Comparison of ENCODE assay signal across 27 cellular contexts in the genomic region with DNA sequence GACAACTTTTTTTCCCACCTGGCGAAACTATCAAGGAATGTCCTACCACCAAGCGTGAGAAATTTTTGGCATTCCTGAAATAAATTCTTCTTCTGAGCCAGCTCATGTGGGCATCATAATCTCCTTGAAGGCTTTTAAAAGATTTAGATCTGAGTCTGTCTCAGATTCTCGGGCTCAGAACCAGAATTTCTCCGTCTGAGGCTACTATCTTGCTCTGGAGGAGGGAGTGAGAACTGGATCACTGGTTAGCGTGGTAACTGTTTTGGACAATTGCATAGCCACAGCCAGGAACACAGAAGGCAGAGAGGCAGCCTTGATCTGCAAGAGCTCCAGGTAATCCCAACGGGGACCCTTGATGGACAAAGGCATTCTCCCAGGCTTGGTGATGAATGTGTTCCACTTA. TPM values are rescaled to one million over a fixed set of nuclear protein-coding genes. Genes with fewer than 3 reads are reported as not detected.
A peak's percentile ranks its signal among the peaks of the same experiment; 100 is the strongest.
DNase-seq lines count a peak whose midpoint lies in the region; ATAC-seq and TF ChIP-seq lines count a peak whose summit lies in the region.
"Had no signal": no experiment of that assay in that cellular context is flagged by ENCODE, and none has a peak within 500 bp of the region (broad histone marks: within the 10 kb centered on the region; RNA-seq: fewer than 3 reads in every experiment).

No MANE protein-coding gene starts in this region.

- H3K27me3 Mint-ChIP-seq in H9 (ENCODE audit: low read depth) (peaks cover 28% of the 10 kb centered on the region), endodermal cell (ENCODE audit: insufficient read depth) (peaks cover 26% of the 10 kb centered on the region), nephron progenitor cell (ENCODE audit: low read depth, poor library complexity) (peaks cover 59% of the 10 kb centered on the region)

- H3T11ph ChIP-seq in H9 (ENCODE audit: low read length) = no peak overlapping the region

- DNase-seq in ACHN = peak; percentile 30
- DNase-seq in H9 = peak; percentile 48
- peak; percentile 87 for DNase-seq in endodermal cell
- no peak for DNase-seq in nephron progenitor cell
- DNase-seq in CD1c-positive myeloid dendritic cell (ENCODE audit: extremely low spot score) = no peak
- no peak for DNase-seq in activated CD4-positive, CD25-positive, alpha-beta regulatory T cell (lab: John Stamatoyannopoulos, UW)
- DNase-seq: activated CD8-positive, alpha-beta T cell treated with anti-CD3 and anti-CD28 coated beads for 36 hours; activated T-cell treated with anti-CD3 and anti-CD28 coated beads, Interleukin-2, amount 50 U/mL, for 24 hours; CD8-positive, alpha-beta T cell; dermis blood vessel endothelial cell; DMS79; KG1; mammary epithelial cell; NCI-H2107; NCI-H748 treated with DMSO at 0.1 percent for 48 hours; SJCRH30; stimulated activated naive B cell treated with anti-CD40 and anti-IgM and Interleukin-4, amounts not matched to agents 10 μg/mL and 1 μg/mL and 100 μg/mL, for 72 hours; T-helper 17 cell; thyroid gland had no signal

- no peak overlapping the region for H2BK15ac ChIP-seq in H9 (ENCODE audit: low read depth, low read length)

- no peak overlapping the region for H4K8ac ChIP-seq in H9 (replicated peaks; ENCODE audit: insufficient read length, low read depth, low read length)

- in situ Hi-C loops in ACHN (cut with HindIII; ENCODE audit: low pct_ligation_motif_present, low pct_unique_long_range_greater_than_20kb, low sequenced_read_pairs) = no loop called here

- H4K20me1 ChIP-seq in H9 (ENCODE audit: control insufficient read depth, insufficient read depth, insufficient read length) = no peaks in the 10 kb centered on the region

- H2BK5ac ChIP-seq in H9 (ENCODE audit: insufficient read length, low read length) = no peak overlapping the region

- ATAC-seq in GM18520 (IDR thresholded peaks at IDR 0.05; ENCODE audit: unreplicated experiment) = no peak
- no peak for ATAC-seq in HG02759 (IDR thresholded peaks at IDR 0.05; ENCODE audit: unreplicated experiment)
- ATAC-seq: activated CD8-positive, alpha-beta T cell treated with anti-CD3 and anti-CD28 coated beads for 36 hours; CD8-positive, alpha-beta T cell; stimulated activated naive B cell treated with anti-CD40 and anti-IgM and Interleukin-4, amounts not matched to agents 10 μg/mL and 1 μg/mL and 100 μg/mL, for 72 hours; T-helper 17 cell had no signal

- H3K23me2 ChIP-seq in H9 (ENCODE audit: insufficient read length, low read depth, low read length, poor library complexity, severe bottlenecking) = peaks cover 4% of the 10 kb centered on the region

- WGBS in H9 (ENCODE audit: extremely low coverage, insufficient read length, low lambda C conversion rate) = no CpG with 5 or more reads among the region's 6 CpGs
- 49 to 64% methylated on average over 6 of the region's 6 CpGs for WGBS in endodermal cell (ENCODE audit: insufficient coverage in 1 of 2, insufficient read length in 1 of 2), 2 experiments

- H3K9ac ChIP-seq in H9 (ENCODE audit: extremely low read depth, insufficient read length, low read length) = no peak overlapping the region
- peak overlapping the region; percentile 89 for H3K9ac ChIP-seq in endodermal cell (ENCODE audit: extremely low read depth, low read length, poor library complexity, severe bottlenecking)

- H3K4me1 ChIP-seq in H9 (ENCODE audit: insufficient read depth, low read length) (0 out of 2 replicates have a peak, but pooled peaks cover 3% of the 10 kb centered on the region), endodermal cell (ENCODE audit: control insufficient read depth, insufficient read depth, low read length) (no peaks in the 10 kb centered on the region)
- H3K4me1 ChIP-seq: breast epithelium, thyroid gland had no signal

- H2BK20ac ChIP-seq in H9 (ENCODE audit: low read depth, low read length, poor library complexity, severe bottlenecking) = no peak overlapping the region

- H3K27ac ChIP-seq in H9 (ENCODE audit: insufficient read length, low read depth, low read length) (no peak overlapping the region), endodermal cell (ENCODE audit: low read depth, low read length) (no peak overlapping the region)
- H3K27ac ChIP-seq: HL-60 had no signal

- no peak overlapping the region for H3K23ac ChIP-seq in H9 (ENCODE audit: insufficient read length, low read depth, low read length)

- H4K5ac ChIP-seq in H9 (ENCODE audit: insufficient read length, low read depth, low read length) = no peak overlapping the region

- H3K4me1 Mint-ChIP-seq in H9 (peaks cover 20 to 25% of the 10 kb centered on the region in 2 experiments), endodermal cell (peaks cover 17% of the 10 kb centered on the region), nephron progenitor cell (peaks cover 6% of the 10 kb centered on the region)

- H3K27me3 ChIP-seq in H9 (ENCODE audit: insufficient read depth, low read length) = no peaks in the 10 kb centered on the region; the same call in 1 of the 2 replicates
- H3K27me3 ChIP-seq in endodermal cell (ENCODE audit: control insufficient read depth, insufficient read depth, low read length, poor library complexity, severe bottlenecking) = peaks cover 13% of the 10 kb centered on the region
- H3K27me3 ChIP-seq: breast epithelium, SJCRH30, thyroid gland had no signal

- H3K14ac ChIP-seq in H9 (ENCODE audit: insufficient read depth, low read length) = no peak overlapping the region

- no peak overlapping the region for H3K4me2 ChIP-seq in H9 (ENCODE audit: insufficient read depth, insufficient read length, low read length)
- H3K4me2 ChIP-seq: PC-9 had no signal

- no peak overlapping the region for H4K91ac ChIP-seq in H9 (ENCODE audit: insufficient read length, low read depth, low read length)

- H3K4me3 ChIP-seq in endodermal cell (ENCODE audit: low read length) = peak overlapping the region; percentile 80
- H3K4me3 ChIP-seq: PC-9 had no signal

- H3K9me3 ChIP-seq in H9 (ENCODE audit: control insufficient read depth, low read depth, low read length) (no peaks in the 10 kb centered on the region), endodermal cell (ENCODE audit: control insufficient read depth, low read length) (no peaks in the 10 kb centered on the region)
- H3K9me3 ChIP-seq: breast epithelium, SJCRH30, thyroid gland had no signal

- no peak overlapping the region for H2AK5ac ChIP-seq in H9 (ENCODE audit: insufficient read length, low read length)

- H3K4me3 Mint-ChIP-seq in H9 (peak overlapping the region; percentile 68 to 78), endodermal cell (peak overlapping the region; percentile 60), nephron progenitor cell (peak overlapping the region; percentile 73)
- H3K4me3 Mint-ChIP-seq: activated CD8-positive, alpha-beta T cell treated with anti-CD3 and anti-CD28 coated beads for 36 hours; activated naive CD4-positive, alpha-beta T cell treated with anti-CD3 and anti-CD28 coated beads, Interleukin-2, amount 50 U/mL, for 24 hours; activated T-cell treated with anti-CD3 and anti-CD28 coated beads, Interleukin-2, amount 50 U/mL, for 24 hours; CD8-positive, alpha-beta T cell; natural killer cell treated with Interleukin-12 subunit alpha and Interleukin-12 subunit beta and Interleukin-15 and Interleukin-18, amount 100 ng/mL, for 72 hours; stimulated activated naive B cell treated with anti-CD40 and anti-IgM and Interleukin-4, amounts not matched to agents 10 μg/mL and 1 μg/mL and 100 μg/mL, for 72 hours; T-helper 17 cell had no signal

- no peak for TF ChIP-seq CTCF in H9 (conservative IDR thresholded peaks at IDR 0.05)
- TF ChIP-seq CTCF in endodermal cell (conservative IDR thresholded peaks at IDR 0.05) = no peak
- TF ChIP-seq CTCF in nephron progenitor cell (IDR thresholded peaks at IDR 0.05) = no peak

- no peak overlapping the region for H2AFZ ChIP-seq in H9 (ENCODE audit: low read length)
- H2AFZ ChIP-seq: PC-9 had no signal

- no peak overlapping the region for H2BK12ac ChIP-seq in H9 (ENCODE audit: insufficient read length, low read depth, low read length)

- H3K27ac Mint-ChIP-seq in H9 (peak overlapping the region in 1 of 3 experiments; percentile 20; a peak in 1 of 7 replicates), endodermal cell (peak overlapping the region; percentile 90), nephron progenitor cell (no peak overlapping the region)
- H3K27ac Mint-ChIP-seq: activated CD8-positive, alpha-beta T cell treated with anti-CD3 and anti-CD28 coated beads for 36 hours; activated naive CD4-positive, alpha-beta T cell treated with anti-CD3 and anti-CD28 coated beads, Interleukin-2, amount 50 U/mL, for 24 hours; activated T-cell treated with anti-CD3 and anti-CD28 coated beads, Interleukin-2, amount 50 U/mL, for 24 hours; CD8-positive, alpha-beta T cell; natural killer cell treated with Interleukin-12 subunit alpha and Interleukin-12 subunit beta and Interleukin-15 and Interleukin-18, amount 100 ng/mL, for 72 hours; stimulated activated naive B cell treated with anti-CD40 and anti-IgM and Interleukin-4, amounts not matched to agents 10 μg/mL and 1 μg/mL and 100 μg/mL, for 72 hours; T-helper 17 cell had no signal

- H3K79me1 ChIP-seq in H9 (ENCODE audit: insufficient read depth, low read depth, low read length, poor library complexity, severe bottlenecking) = no peaks in the 10 kb centered on the region

- no peaks in the 10 kb centered on the region for H3K79me2 ChIP-seq in H9 (ENCODE audit: insufficient read depth, low read length)

- no peaks in the 10 kb centered on the region for H3K36me3 ChIP-seq in endodermal cell (ENCODE audit: control insufficient read depth, insufficient read depth, low read length)
- H3K36me3 ChIP-seq: breast epithelium, SJCRH30, thyroid gland had no signal

- no peak overlapping the region for H3K4ac ChIP-seq in H9 (ENCODE audit: low read depth, low read length)

- H3K9me3 Mint-ChIP-seq in H9 (0 out of 5 replicates have a peak, but pooled peaks cover 0 to 3% of the 10 kb centered on the region in 2 experiments), endodermal cell (no peaks in the 10 kb centered on the region), nephron progenitor cell (no peaks in the 10 kb centered on the region)
- H3K9me3 Mint-ChIP-seq: activated CD8-positive, alpha-beta T cell treated with anti-CD3 and anti-CD28 coated beads for 36 hours; activated naive CD4-positive, alpha-beta T cell treated with anti-CD3 and anti-CD28 coated beads, Interleukin-2, amount 50 U/mL, for 24 hours; activated T-cell treated with anti-CD3 and anti-CD28 coated beads, Interleukin-2, amount 50 U/mL, for 24 hours; CD8-positive, alpha-beta T cell; natural killer cell treated with Interleukin-12 subunit alpha and Interleukin-12 subunit beta and Interleukin-15 and Interleukin-18, amount 100 ng/mL, for 72 hours; stimulated activated naive B cell treated with anti-CD40 and anti-IgM and Interleukin-4, amounts not matched to agents 10 μg/mL and 1 μg/mL and 100 μg/mL, for 72 hours had no signal

- no peak overlapping the region for H2BK120ac ChIP-seq in H9 (ENCODE audit: low read depth, low read length, poor library complexity, severe bottlenecking)

- H3K36me3 Mint-ChIP-seq in H9 (ENCODE audit: insufficient read depth in 1 of 3, low read depth in 3 of 3) (no peaks in the 10 kb centered on the region), endodermal cell (ENCODE audit: low read depth) (no peaks in the 10 kb centered on the region), nephron progenitor cell (ENCODE audit: low read depth) (no peaks in the 10 kb centered on the region)
- H3K36me3 Mint-ChIP-seq: activated naive CD4-positive, alpha-beta T cell treated with anti-CD3 and anti-CD28 coated beads, Interleukin-2, amount 50 U/mL, for 24 hours; CD8-positive, alpha-beta T cell; natural killer cell treated with Interleukin-12 subunit alpha and Interleukin-12 subunit beta and Interleukin-15 and Interleukin-18, amount 100 ng/mL, for 72 hours; stimulated activated naive B cell treated with anti-CD40 and anti-IgM and Interleukin-4, amounts not matched to agents 10 μg/mL and 1 μg/mL and 100 μg/mL, for 72 hours had no signal

- H3K18ac ChIP-seq in H9 (ENCODE audit: insufficient read length, low read depth, low read length) = no peak overlapping the region

- no peak overlapping the region for H3K56ac ChIP-seq in H9 (ENCODE audit: insufficient read length, low read depth, low read length)

RNA-seq across cellular contexts. Expression of gene PLAC9, which starts 1.0 kb away (rescaled TPM):
- total RNA-seq in H9 (2021) (4.3 and 7.8 TPM in 2 replicates), endodermal cell (10 to 100 TPM in 1 of 2 donors, 1 to 10 TPM in 1; 8.4 to 14.9 TPM)
- 4.3 TPM for polyA plus RNA-seq in endodermal cell (2013, experiment 1 of 2)
- polyA plus RNA-seq in endodermal cell (2013, experiment 2 of 2) = 6.5 TPM
- total RNA-seq: activated CD8-positive, alpha-beta T cell treated with anti-CD3 and anti-CD28 coated beads for 36 hours; CD8-positive, alpha-beta T cell; H4; natural killer cell treated with Interleukin-12 subunit alpha and Interleukin-12 subunit beta and Interleukin-15 and Interleukin-18, amount 100 ng/mL, for 72 hours; PC-9; T-helper 17 cell had no signal

RNA-seq across cellular contexts. Expression of gene TMEM254, which starts 53.0 kb away (rescaled TPM):
- total RNA-seq in H9 (2021) (19.5 and 20.3 TPM in 2 replicates), endodermal cell (10 to 100 TPM; 31.5 to 31.9 TPM)
- 47.5 TPM for polyA plus RNA-seq in endodermal cell (2013, experiment 1 of 2)
- 45.7 TPM for polyA plus RNA-seq in endodermal cell (2013, experiment 2 of 2)

Comparison
In these comparisons a context has a peak if more than half of its experiments do, and no peak if none do; other contexts are left out.
1. DNase-seq: peak in ACHN (single experiment), H9 (single experiment) and endodermal cell (single experiment); none in nephron progenitor cell (single experiment), CD1c-positive myeloid dendritic cell (single experiment) and activated CD4-positive, CD25-positive, alpha-beta regulatory T cell (0 of 4).
2. Peak in every context shown above with its lines, with median percentiles within 50 percentile points of each other: H3K4me3 Mint-ChIP-seq.